ENCODE assay signal across 8 cellular contexts in genomic region chr7:43649755-43650274, GRCh38.
DNase-seq lines count a peak whose midpoint lies in the region; ATAC-seq and TF ChIP-seq lines count a peak whose summit lies in the region.

No MANE protein-coding gene starts in this region.

- no peaks in the 10 kb centered on the region for H3K27me3 Mint-ChIP-seq in activated naive CD8-positive, alpha-beta T cell treated with anti-CD3 and anti-CD28 coated beads for 36 hours
- no peaks in the 10 kb centered on the region for H3K27me3 Mint-ChIP-seq in mesothelial cell of epicardium (ENCODE audit: low read depth)

- H3K4me3 Mint-ChIP-seq in activated naive CD8-positive, alpha-beta T cell treated with anti-CD3 and anti-CD28 coated beads for 36 hours = peak overlapping the region; percentile 81
- no peak overlapping the region for H3K4me3 Mint-ChIP-seq in mesothelial cell of epicardium

- H3K9me3 Mint-ChIP-seq in activated naive CD8-positive, alpha-beta T cell treated with anti-CD3 and anti-CD28 coated beads for 36 hours = peaks cover 3% of the 10 kb centered on the region
- H3K9me3 Mint-ChIP-seq in mesothelial cell of epicardium = no peaks in the 10 kb centered on the region

- peaks cover 92% of the 10 kb centered on the region for H3K4me1 Mint-ChIP-seq in activated naive CD8-positive, alpha-beta T cell treated with anti-CD3 and anti-CD28 coated beads for 36 hours
- peaks cover 45% of the 10 kb centered on the region for H3K4me1 Mint-ChIP-seq in mesothelial cell of epicardium

- ATAC-seq in HG02885 (IDR thresholded peaks at IDR 0.05; ENCODE audit: poor library complexity, unreplicated experiment) = peak; percentile 72

- DNase-seq in NK-92 treated with Interleukin-12 subunit alpha and Interleukin-12 subunit beta, amount 100 ng/mL, for 24 hours (lab: John Stamatoyannopoulos, UW) = peak; percentile 58
- no peak for DNase-seq in NK-92 (lab: John Stamatoyannopoulos, UW; ENCODE audit: unreplicated experiment)
- peak; percentile 59 for DNase-seq in activated naive CD8-positive, alpha-beta T cell treated with anti-CD3 and anti-CD28 coated beads for 36 hours
- no peak for DNase-seq in mesothelial cell of epicardium (ENCODE audit: low spot score in 2 of 2, unreplicated experiment in 2 of 2)
- DNase-seq in cerebellar nuclear complex (lab: John Stamatoyannopoulos, UW) = no peak
- no peak for DNase-seq in NCI-H446 (lab: John Stamatoyannopoulos, UW)

- peak overlapping the region; percentile 100 for H3K27ac Mint-ChIP-seq in activated naive CD8-positive, alpha-beta T cell treated with anti-CD3 and anti-CD28 coated beads for 36 hours
- H3K27ac Mint-ChIP-seq in mesothelial cell of epicardium = peak overlapping the region; percentile 65

- H3K36me3 Mint-ChIP-seq in activated naive CD8-positive, alpha-beta T cell treated with anti-CD3 and anti-CD28 coated beads for 36 hours = peaks cover 57% of the 10 kb centered on the region
- H3K36me3 Mint-ChIP-seq in mesothelial cell of epicardium = peaks cover 25% of the 10 kb centered on the region

- no peak for TF ChIP-seq CTCF in mesothelial cell of epicardium (IDR thresholded peaks at IDR 0.05; ENCODE audit: unreplicated experiment)

TF ChIP-seq in PFSK-1, 5 proteins besides CTCF, POLR2A, EP300 and RAD21:
- peak; percentile 38; the same call in 1 of the 2 replicates for TF ChIP-seq TAF1 (IDR thresholded peaks at IDR 0.05; ENCODE audit: borderline replicate concordance, insufficient read depth, low read length)
- no peak for TF ChIP-seq POLR2AphosphoS5 (IDR thresholded peaks at IDR 0.05; ENCODE audit: low read depth, low read length)
- TF ChIP-seq SIN3A (IDR thresholded peaks at IDR 0.05; ENCODE audit: borderline replicate concordance, insufficient read depth, low read length) = no peak
- peak in 1 of 2 experiments; percentile 44; a peak in 2 of 4 replicates for TF ChIP-seq REST (IDR thresholded peaks at IDR 0.05; ENCODE audit: insufficient read depth in 1 of 2, low read depth in 2 of 2, low read length in 2 of 2)

Comparison
In these comparisons a context has a peak if more than half of its experiments do, and no peak if none do; other contexts are left out.
1. DNase-seq: peak in NK-92 treated with Interleukin-12 subunit alpha and Interleukin-12 subunit beta, amount 100 ng/mL, for 24 hours (single experiment) and activated naive CD8-positive, alpha-beta T cell treated with anti-CD3 and anti-CD28 coated beads for 36 hours (single experiment); none in NK-92 (single experiment), mesothelial cell of epicardium (0 of 2), cerebellar nuclear complex (0 of 2) and NCI-H446 (0 of 2).